ENCODE assay signal across 12 cellular contexts in genomic region chr21:29033871-29034270, GRCh38.
"Had no signal": no experiment of that assay in that cellular context is flagged by ENCODE, and none has a peak within 500 bp of the region (broad histone marks: within the 10 kb centered on the region; RNA-seq: fewer than 3 reads in every experiment).

No MANE protein-coding gene starts in this region.

- H3K4me3 ChIP-seq: esophagus squamous epithelium, heart right ventricle, left lung, right atrium auricular region, SJCRH30, testis had no signal

- H3K9me3 ChIP-seq: esophagus squamous epithelium, heart right ventricle, left lung, right atrium auricular region, SJCRH30, testis had no signal

- ATAC-seq: heart right ventricle, left lung had no signal

- H3K4me1 ChIP-seq: heart right ventricle, left lung, right atrium auricular region, SJCRH30 had no signal

- DNase-seq: activated CD4-positive, alpha-beta T cell treated with anti-CD3 and anti-CD28 coated beads for 4 hours; activated effector memory CD4-positive, alpha-beta T cell treated with anti-CD3 and anti-CD28 coated beads, Interleukin-2, amount 50 U/mL, for 16 hours; esophagus squamous epithelium; heart right ventricle; left lung; mesenchymal stem cell; posterior cingulate gyrus; SJCRH30; stimulated activated naive CD4-positive, alpha-beta T cell; SW 1271; testis had no signal

- H3K27me3 ChIP-seq: esophagus squamous epithelium, heart right ventricle, left lung, right atrium auricular region, SJCRH30, testis had no signal

- H3K27ac ChIP-seq: esophagus squamous epithelium, heart right ventricle, left lung, right atrium auricular region, SJCRH30, testis had no signal
